ENCODE assay signal across 7 cellular contexts in genomic region chr9:83935276-83935890, GRCh38. TPM values are rescaled to one million over a fixed set of nuclear protein-coding genes. Genes with fewer than 3 reads are reported as not detected.
DNase-seq lines count a peak whose midpoint lies in the region; TF ChIP-seq lines count a peak whose summit lies in the region.

No MANE protein-coding gene starts in this region.

- H3K79me2 ChIP-seq in PC-9 (ENCODE audit: low read depth), result no peaks in the 10 kb centered on the region

- POLR2A ChIA-PET in PC-9 (lab: Charles Lee; ENCODE audit: unreplicated experiment), result interaction anchor here (0.5 to 1.1 kb wide), 3 partner anchors 14 to 45 kb away, joined by 4 to 5 read pairs (median 4); partner anchors contain the start of genes KIF27 and RMI1
- POLR2A ChIA-PET in CD8-positive, alpha-beta memory T cell (lab: Charles Lee), result no interaction called here

- CTCF ChIA-PET in PC-9 (lab: Charles Lee), result interaction anchor here (0.5 to 0.7 kb wide), 3 partner anchors 9 to 382 kb away, joined by 5 to 7 read pairs (median 5); no protein-coding TSS in a partner anchor
- CTCF ChIA-PET in CD8-positive, alpha-beta memory T cell (lab: Charles Lee), result interaction anchor here (2.4 to 3.1 kb wide), 2 partner anchors 238 to 325 kb away, joined by 16 to 25 read pairs; no protein-coding TSS in a partner anchor

- no peaks in the 10 kb centered on the region for H3K27me3 Mint-ChIP-seq in CD8-positive, alpha-beta memory T cell

- H3F3A ChIP-seq in PC-9 (ENCODE audit: insufficient read depth, low read depth), result peaks cover 14% of the 10 kb centered on the region; the same call in 1 of the 2 replicates

- no peaks in the 10 kb centered on the region for H3K9me2 ChIP-seq in PC-9 (ENCODE audit: insufficient read depth)

- DNase-seq in HCEC 1CT (peak; percentile 85), PC-9 (peak; percentile 50 to 76), skeletal muscle cell (ENCODE audit: low read depth) (peak; percentile 58), NOMO-1 treated with dmso at 0.1 percent for 144 hours (lab: John Stamatoyannopoulos, UW; ENCODE audit: unreplicated experiment) (no peak), NCI-H2171 treated with DMSO at 0.1 percent for 48 hours (lab: John Stamatoyannopoulos, UW) (no peak)
- DNase-seq in CD8-positive, alpha-beta memory T cell, result no peak

- no TSS peak for BruUV-seq in PC-9 (replicated peaks; lab: Mats Ljungman, UMichigan)

- H3K36me3 ChIP-seq in PC-9 (ENCODE audit: low read depth) (no peaks in the 10 kb centered on the region), esophagus (ENCODE audit: control insufficient read depth in 2 of 2, insufficient read depth in 2 of 2, low read length in 1 of 2) (no peaks in the 10 kb centered on the region)
- no peaks in the 10 kb centered on the region for H3K36me3 ChIP-seq in CD8-positive, alpha-beta memory T cell (ENCODE audit: insufficient read depth, low read length)

- H3K9me3 ChIP-seq in PC-9 (ENCODE audit: insufficient read depth, low read depth) (no peaks in the 10 kb centered on the region), esophagus (ENCODE audit: control insufficient read depth in 2 of 2, insufficient read depth in 1 of 2, low read depth in 1 of 2, low read length in 1 of 2) (no peaks in the 10 kb centered on the region)
- H3K9me3 ChIP-seq in CD8-positive, alpha-beta memory T cell (ENCODE audit: low read length), result no peaks in the 10 kb centered on the region

- H3K4me3 ChIP-seq in PC-9 (no peak overlapping the region), esophagus (ENCODE audit: low read depth in 1 of 2, low read length in 2 of 2) (no peak overlapping the region), skeletal muscle cell (ENCODE audit: low read depth, low read length) (no peak overlapping the region)
- H3K4me3 ChIP-seq in CD8-positive, alpha-beta memory T cell (ENCODE audit: low read length), result no peak overlapping the region

- H2AFZ ChIP-seq in PC-9, result no peak overlapping the region

- 69 to 71% methylated on average over 3 of the region's 3 CpGs for WGBS in esophagus, 2 donors

- H3K27ac Mint-ChIP-seq in CD8-positive, alpha-beta memory T cell, result no peak overlapping the region

- H3K4me3 Mint-ChIP-seq in CD8-positive, alpha-beta memory T cell, result no peak overlapping the region

- H3K27ac ChIP-seq in PC-9 (0 out of 2 replicates have a peak overlapping the region, but pooled peaks have one; percentile 15), esophagus (ENCODE audit: low read depth in 2 of 2, low read length in 1 of 2) (peak overlapping the region; percentile 4 to 79)
- no peak overlapping the region for H3K27ac ChIP-seq in CD8-positive, alpha-beta memory T cell (ENCODE audit: low read depth, low read length)

- intact Hi-C loops in PC-9 (cut with micrococcal nuclease; ENCODE audit: unreplicated experiment), result loop anchor here (1.0 to 2.0 kb wide), 2 partner anchors 45 to 247 kb away; partner anchors contain the start of genes HNRNPK and RMI1

- peaks cover 0 to 18% (median 6%) of the 10 kb centered on the region in 3 donors for H3K36me3 Mint-ChIP-seq in CD8-positive, alpha-beta memory T cell

- peaks cover 0 to 8% (median 0%) of the 10 kb centered on the region in 3 donors for H3K4me1 Mint-ChIP-seq in CD8-positive, alpha-beta memory T cell

- no peaks in the 10 kb centered on the region for H3K9me3 Mint-ChIP-seq in CD8-positive, alpha-beta memory T cell

- H3K4me2 ChIP-seq in PC-9, result peak overlapping the region; percentile 45

- H3K27me3 ChIP-seq in PC-9 (ENCODE audit: insufficient read depth, low read depth) (no peaks in the 10 kb centered on the region), esophagus (ENCODE audit: control insufficient read depth in 1 of 2, insufficient read depth in 2 of 2, low read length in 2 of 2) (no peaks in the 10 kb centered on the region)
- H3K27me3 ChIP-seq in CD8-positive, alpha-beta memory T cell (ENCODE audit: insufficient read depth, low read length, poor library complexity, severe bottlenecking), result no peaks in the 10 kb centered on the region

- no peaks in the 10 kb centered on the region for H4K20me1 ChIP-seq in PC-9 (ENCODE audit: insufficient read depth)

- H3K4me1 ChIP-seq in PC-9 (replicated peaks; ENCODE audit: insufficient read depth), result peaks cover 23% of the 10 kb centered on the region
- no peaks in the 10 kb centered on the region for H3K4me1 ChIP-seq in esophagus (ENCODE audit: control insufficient read depth in 2 of 2, insufficient read depth in 2 of 2, low read length in 1 of 2)
- H3K4me1 ChIP-seq in CD8-positive, alpha-beta memory T cell (ENCODE audit: insufficient read depth, low read length), result no peaks in the 10 kb centered on the region

- no peak for TF ChIP-seq CTCF in PC-9 (conservative IDR thresholded peaks at IDR 0.05)

RNA-seq across cellular contexts. Expression of gene KIF27, which starts 14.2 kb away (rescaled TPM):
- 9.0 and 13.3 TPM in 2 replicates for total RNA-seq in PC-9 (2021)
- 1 to 10 TPM in 1 of 2 donors, under 1 TPM in 1; 0.76 to 1.2 TPM for polyA plus RNA-seq in esophagus
- 1 to 10 TPM; 2.8 to 3.2 TPM for total RNA-seq in CD8-positive, alpha-beta memory T cell
- 2.0 TPM for polyA plus RNA-seq in CD8-positive, alpha-beta memory T cell

RNA-seq across cellular contexts. Expression of gene HNRNPK, which starts 44.6 kb away (rescaled TPM):
- 403 and 583 TPM in 2 replicates for total RNA-seq in PC-9 (2021)
- polyA plus RNA-seq in esophagus, result 100 to 1,000 TPM; 176 to 299 TPM
- 100 to 1,000 TPM; 870 to 904 TPM for total RNA-seq in CD8-positive, alpha-beta memory T cell
- polyA plus RNA-seq in CD8-positive, alpha-beta memory T cell, result 884 TPM

RNA-seq across cellular contexts. Expression of gene RMI1, which starts 45.2 kb away (rescaled TPM):
- total RNA-seq in PC-9 (2021), result 13.9 and 19.2 TPM in 2 replicates
- 1 to 10 TPM; 2.3 to 3.6 TPM for polyA plus RNA-seq in esophagus
- total RNA-seq in CD8-positive, alpha-beta memory T cell, result 10 to 100 TPM; 29.0 to 29.3 TPM
- 5.9 TPM for polyA plus RNA-seq in CD8-positive, alpha-beta memory T cell

Comparison
In these comparisons a context has a peak if more than half of its experiments do, and no peak if none do; other contexts are left out.
1. DNase-seq: peak in HCEC 1CT (single experiment), PC-9 (2 of 2) and skeletal muscle cell (single experiment); none in CD8-positive, alpha-beta memory T cell (0 of 5), NOMO-1 treated with dmso at 0.1 percent for 144 hours (single experiment) and NCI-H2171 treated with DMSO at 0.1 percent for 48 hours (single experiment).